ENCODE assay signal across 16 cellular contexts in the genomic region with DNA sequence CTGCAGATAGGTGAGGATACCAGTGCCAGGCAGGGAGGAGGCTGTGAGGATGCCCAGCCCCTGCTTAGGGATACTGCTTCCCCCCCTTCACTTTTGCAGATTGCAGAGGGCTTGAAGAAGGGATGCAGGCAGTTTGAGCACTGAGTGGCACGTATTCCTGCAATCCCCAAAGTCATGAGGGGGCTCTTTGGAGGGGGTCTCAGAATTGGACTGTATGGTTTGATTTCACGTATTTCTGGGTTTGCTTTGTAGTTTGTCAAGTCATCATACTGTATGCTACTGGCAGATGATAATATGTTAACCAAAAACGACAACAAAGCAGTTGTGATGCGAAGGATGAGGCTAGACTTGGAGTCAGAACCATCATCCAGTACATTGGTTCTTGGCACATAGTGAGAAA. TPM values are rescaled to one million over a fixed set of nuclear protein-coding genes. Genes with fewer than 3 reads are reported as not detected.
DNase-seq lines count a peak whose midpoint lies in the region; ATAC-seq, FAIRE-seq and TF ChIP-seq lines count a peak whose summit lies in the region.
"Had no signal": no experiment of that assay in that cellular context is flagged by ENCODE, and none has a peak within 500 bp of the region (broad histone marks: within the 10 kb centered on the region; RNA-seq: fewer than 3 reads in every experiment).

No MANE protein-coding gene starts in this region.

- H4K5ac ChIP-seq in IMR-90 (ENCODE audit: low read depth, low read length): no peak overlapping the region

- ATAC-seq in IMR-90 (ENCODE audit: low read depth) (peak; percentile 38), K562 (no peak; the same call in 2 of the 3 replicates), HG02798 (IDR thresholded peaks at IDR 0.05; ENCODE audit: poor library complexity, unreplicated experiment) (no peak)

- H3K4me3 ChIP-seq in IMR-90 (ENCODE audit: insufficient read depth, low read depth, low read length) (no peak overlapping the region), K562 (no peak overlapping the region), fibroblast of mammary gland (ENCODE audit: control insufficient read depth, low read depth, low read length) (no peak overlapping the region)

- CTCF ChIA-PET in IMR-90 (lab: Yijun Ruan, JAX): no interaction called here
- CTCF ChIA-PET in K562 (lab: Yijun Ruan, JAX; ENCODE audit: low intra/inter-chr PET ratio): no interaction called here

- TF ChIP-seq CTCF in IMR-90 (conservative IDR thresholded peaks at IDR 0.05; ENCODE audit: low read depth, low read length): no peak
- TF ChIP-seq CTCF in K562 (IDR thresholded peaks at IDR 0.05 in 2 of 3, conservative IDR thresholded peaks at IDR 0.05 in 1 of 3; ENCODE audit: insufficient read depth in 2 of 3, low read depth in 1 of 3, low read length in 3 of 3): no peak
- TF ChIP-seq CTCF in fibroblast of mammary gland (conservative IDR thresholded peaks at IDR 0.05; ENCODE audit: control insufficient read depth, insufficient read depth, low read depth, low read length): no peak

- no peaks in the 10 kb centered on the region for H3K9me3 Mint-ChIP-seq in T-helper 2 cell treated with Interferon-gamma antibody and Interleukin-4, amounts not matched to agents 5 μg/mL and 100 μg/mL, for 36 hours
- H3K9me3 Mint-ChIP-seq: CD4-positive, alpha-beta memory T cell had no signal

- H3K36me3 ChIP-seq in IMR-90 (ENCODE audit: control insufficient read depth, insufficient read depth, low read length) (no peaks in the 10 kb centered on the region), K562 (ENCODE audit: control insufficient read depth, insufficient read depth, low read length) (no peaks in the 10 kb centered on the region)
- H3K36me3 ChIP-seq: BE2C had no signal

- no peak overlapping the region for H3K4me2 ChIP-seq in IMR-90 (ENCODE audit: low read depth, low read length)
- no peak overlapping the region for H3K4me2 ChIP-seq in K562 (ENCODE audit: insufficient read depth, low read length)

- no peak overlapping the region for H4K91ac ChIP-seq in IMR-90 (ENCODE audit: insufficient read depth, low read depth, low read length)

- no peak overlapping the region for H3K27ac Mint-ChIP-seq in T-helper 2 cell treated with Interferon-gamma antibody and Interleukin-4, amounts not matched to agents 5 μg/mL and 100 μg/mL, for 36 hours
- H3K27ac Mint-ChIP-seq: CD4-positive, alpha-beta memory T cell had no signal

- POLR2A ChIA-PET in IMR-90 (lab: Charles Lee; ENCODE audit: unreplicated experiment) (no interaction called here), K562 (lab: Yijun Ruan, JAX) (no interaction called here)

- H3K79me1 ChIP-seq in IMR-90 (ENCODE audit: low read depth in 1 of 2, low read length in 2 of 2): no peaks in the 10 kb centered on the region

- intact Hi-C loops in IMR-90 (cut with micrococcal nuclease): no loop called here
- intact Hi-C loops in K562 (cut with micrococcal nuclease): no loop called here

- H2BK20ac ChIP-seq in IMR-90 (ENCODE audit: low read depth, low read length): no peak overlapping the region

- no peak overlapping the region for H3K4me3 Mint-ChIP-seq in T-helper 2 cell treated with Interferon-gamma antibody and Interleukin-4, amounts not matched to agents 5 μg/mL and 100 μg/mL, for 36 hours
- H3K4me3 Mint-ChIP-seq: CD4-positive, alpha-beta memory T cell had no signal

- H2AFZ ChIP-seq in IMR-90 (replicated peaks; ENCODE audit: low read length, poor library complexity): no peak overlapping the region
- no peak overlapping the region for H2AFZ ChIP-seq in K562 (ENCODE audit: low read depth, low read length)

- H3K9ac ChIP-seq in IMR-90 (ENCODE audit: low read depth, low read length) (no peak overlapping the region), K562 (ENCODE audit: insufficient read depth in 1 of 2, low read depth in 2 of 2, low read length in 2 of 2) (no peak overlapping the region)

- no peak overlapping the region for H2AK5ac ChIP-seq in IMR-90 (ENCODE audit: low read depth, low read length)

- H2BK5ac ChIP-seq in IMR-90 (ENCODE audit: low read depth, low read length, poor library complexity, severe bottlenecking): no peak overlapping the region

- TF ChIP-seq RAD21 in IMR-90 (IDR thresholded peaks at IDR 0.05; ENCODE audit: low read length) (no peak), K562 (CRISPR knock-in tag; conservative IDR thresholded peaks at IDR 0.05 in 1 of 2, IDR thresholded peaks at IDR 0.05 in 1 of 2) (no peak)

- H3K4ac ChIP-seq in IMR-90 (ENCODE audit: low read depth, low read length): no peak overlapping the region

- TF ChIP-seq EP300 in K562 (IDR thresholded peaks at IDR 0.05; ENCODE audit: low read length): no peak

- H3K9me3 ChIP-seq in IMR-90 (ENCODE audit: control insufficient read depth, insufficient read depth, low read length): no peaks in the 10 kb centered on the region
- no peaks in the 10 kb centered on the region for H3K9me3 ChIP-seq in K562 (replicated peaks; ENCODE audit: control insufficient read depth, insufficient read depth, low read depth, low read length)
- H3K9me3 ChIP-seq: BE2C had no signal

- DNase-seq in ELR (ENCODE audit: low read depth) (peak; percentile 42), IMR-90 (no peak), K562 (ENCODE audit: extremely low read depth in 1 of 4, low spot score in 3 of 4) (no peak), fibroblast of mammary gland (ENCODE audit: low read depth) (peak; percentile 50), SK-N-DZ (ENCODE audit: low spot score) (no peak)
- no peak for DNase-seq in T-helper 2 cell treated with Interferon-gamma antibody and Interleukin-4, amounts not matched to agents 5 μg/mL and 100 μg/mL, for 36 hours (ENCODE audit: low spot score)
- DNase-seq in stimulated activated CD4-positive, alpha-beta T cell treated with anti-CD3 and anti-CD28 coated beads, Interleukin-15, amount 100 ng/mL, for 24 hours: no peak
- DNase-seq: BE2C; CD4-positive, alpha-beta memory T cell; DMS79; GDM1; KG1 had no signal

- H3K18ac ChIP-seq in IMR-90 (ENCODE audit: low read depth, low read length): no peak overlapping the region

- TF ChIP-seq POLR2A in IMR-90 (IDR thresholded peaks at IDR 0.05; ENCODE audit: low read depth, low read length): peak; percentile 57; the same call in 1 of the 2 replicates
- TF ChIP-seq POLR2A in K562 (conservative IDR thresholded peaks at IDR 0.05): 0 out of 2 replicates have a peak, but pooled peaks have one; percentile 24

- H4K20me1 ChIP-seq in IMR-90 (ENCODE audit: insufficient read depth, low read length): peaks cover 8% of the 10 kb centered on the region; the same call in 1 of the 2 replicates
- no peaks in the 10 kb centered on the region for H4K20me1 ChIP-seq in K562 (replicated peaks; ENCODE audit: control insufficient read depth, insufficient read depth, low read length)

- H3K14ac ChIP-seq in IMR-90 (replicated peaks; ENCODE audit: low read depth, low read length): no peak overlapping the region

- no peaks in the 10 kb centered on the region for H3K79me2 ChIP-seq in K562 (ENCODE audit: control insufficient read depth, insufficient read depth, low read length)

- H4K8ac ChIP-seq in IMR-90 (ENCODE audit: low read depth in 2 of 2, low read length in 2 of 2): no peak overlapping the region

- dilution Hi-C loops in IMR-90 (cut with HindIII; ENCODE audit: low sequenced_read_pairs, unreplicated experiment): no loop called here

- no peak overlapping the region for H2BK15ac ChIP-seq in IMR-90 (ENCODE audit: low read depth, low read length)

- H2AK9ac ChIP-seq in IMR-90 (replicated peaks; ENCODE audit: low read depth, low read length, poor library complexity): no peak overlapping the region

- 100% methylated on average over 2 of the region's 4 CpGs; no CpG with 5 or more reads in 1 of the 2 experiments for WGBS in IMR-90 (ENCODE audit: extremely low coverage in 2 of 2, insufficient read length in 1 of 2), 2 experiments
- WGBS in K562 (ENCODE audit: insufficient coverage, low coverage, missing lambda C conversion rate): 22% methylated on average over 4 of the region's 4 CpGs

- H3K27ac ChIP-seq in IMR-90 (ENCODE audit: insufficient read depth, low read length) (no peak overlapping the region), K562 (ENCODE audit: extremely low read depth, low read depth, low read length) (no peak overlapping the region)
- H3K27ac ChIP-seq: C4-2B had no signal

- H3K4me1 ChIP-seq in IMR-90 (ENCODE audit: control insufficient read depth, insufficient read depth, low read length) (no peaks in the 10 kb centered on the region), K562 (replicated peaks in 1 of 2; ENCODE audit: control insufficient read depth in 2 of 2, insufficient read depth in 2 of 2, low read length in 2 of 2) (no peaks in the 10 kb centered on the region; a peak in 1 of 5 replicates)

- FAIRE-seq in K562 (lab: Jason Lieb, UNC): no peak
- FAIRE-seq: A204.1, GM19239 had no signal

- H3K36me3 Mint-ChIP-seq in T-helper 2 cell treated with Interferon-gamma antibody and Interleukin-4, amounts not matched to agents 5 μg/mL and 100 μg/mL, for 36 hours (ENCODE audit: low read depth): no peaks in the 10 kb centered on the region
- H3K36me3 Mint-ChIP-seq: CD4-positive, alpha-beta memory T cell had no signal

- H3K27me3 Mint-ChIP-seq in T-helper 2 cell treated with Interferon-gamma antibody and Interleukin-4, amounts not matched to agents 5 μg/mL and 100 μg/mL, for 36 hours (ENCODE audit: low read depth): peaks cover 15% of the 10 kb centered on the region

- peaks cover 4% of the 10 kb centered on the region for H3K4me1 Mint-ChIP-seq in T-helper 2 cell treated with Interferon-gamma antibody and Interleukin-4, amounts not matched to agents 5 μg/mL and 100 μg/mL, for 36 hours (ENCODE audit: low read depth)

- H3K27me3 ChIP-seq in IMR-90 (ENCODE audit: control insufficient read depth, insufficient read depth, low read length): peaks cover 38% of the 10 kb centered on the region
- H3K27me3 ChIP-seq in K562 (ENCODE audit: control insufficient read depth in 2 of 2, insufficient read depth in 2 of 2, low read length in 2 of 2): no peaks in the 10 kb centered on the region; a peak in 1 of 5 replicates
- H3K27me3 ChIP-seq: BE2C had no signal

- H3K9me1 ChIP-seq in IMR-90 (ENCODE audit: insufficient read depth, low read length): peaks cover 7% of the 10 kb centered on the region
- H3K9me1 ChIP-seq in K562 (ENCODE audit: control insufficient read depth, insufficient read depth, low read length): no peaks in the 10 kb centered on the region

- no peak overlapping the region for H3K56ac ChIP-seq in IMR-90 (ENCODE audit: extremely low read depth, insufficient read depth, low read length)

- H3K23ac ChIP-seq in IMR-90 (ENCODE audit: low read depth, low read length): no peak overlapping the region

- H2BK120ac ChIP-seq in IMR-90 (ENCODE audit: low read depth, low read length): no peak overlapping the region

- in situ Hi-C loops in IMR-90 (cut with MboI; ENCODE audit: low sequenced_read_pairs): no loop called here
- in situ Hi-C loops in K562 (cut with MboI): no loop called here

- BruUV-seq in IMR-90 (replicated peaks; lab: Mats Ljungman, UMichigan): no TSS peak
- BruUV-seq in K562 (replicated peaks; lab: Mats Ljungman, UMichigan): no TSS peak

RNA-seq across cellular contexts. Expression of gene CHST14, which starts 28.1 kb away (rescaled TPM):
- total RNA-seq in IMR-90 (2012; rRNA removed): 3.3 and 3.8 TPM in 2 replicates
- 19.5 and 20.6 TPM in 2 replicates for polyA plus RNA-seq in IMR-90 (2012; rRNA removed)
- 14.8 and 30.7 TPM in 2 replicates for polyA plus RNA-seq in IMR-90 (2012; cell fraction: cytosol; rRNA removed)
- 7.1 and 9.7 TPM in 2 replicates for polyA plus RNA-seq in IMR-90 (2012; cell fraction: nucleus; rRNA removed; ENCODE audit: low replicate concordance)
- total RNA-seq in K562 (2011; cell fraction: chromatin; rRNA removed; ENCODE audit: low replicate concordance): 4.2 and 14.3 TPM in 2 replicates
- 18.7 and 22.0 TPM in 2 replicates for total RNA-seq in K562 (2011; cell fraction: nucleolus; rRNA removed)
- 17.9 and 21.1 TPM in 2 replicates for total RNA-seq in K562 (2011; cell fraction: nucleoplasm; rRNA removed)
- total RNA-seq in K562 (2014; rRNA removed): 4.0 and 5.6 TPM in 2 replicates
- 2.3 and 2.5 TPM in 2 replicates for total RNA-seq in K562 (2014; rRNA removed; fragmentation: Illumina TruSeq; extraction: Trizol)
- total RNA-seq in K562 (2015; rRNA removed; fragmentation: Illumina TruSeq; extraction: Trizol): 4.6 TPM in 2 replicates
- total RNA-seq in K562 (2021): 11.2 and 12.1 TPM in 2 replicates
- polyA plus RNA-seq in K562 (2011; rRNA removed): 4.5 and 6.4 TPM in 2 replicates
- polyA plus RNA-seq in K562 (2011; cell fraction: cytosol; rRNA removed): 6.6 and 8.1 TPM in 2 replicates
- polyA plus RNA-seq in K562 (2011; cell fraction: nucleus; rRNA removed): 4.8 and 5.2 TPM in 2 replicates
- 12.0 and 17.1 TPM in 2 replicates for polyA plus RNA-seq in K562 (2012)
- 6.3 and 7.5 TPM in 2 replicates for polyA plus RNA-seq in K562 (2014; fragmentation: Illumina TruSeq; extraction: Trizol)
- 1 to 10 TPM; 1.6 to 2.3 TPM for polyA plus RNA-seq in K562 (2014; fragmentation: Nextera tagmentation; extraction: Ambion mirVana)
- 3.9 and 4.8 TPM in 2 replicates for polyA plus RNA-seq in K562 (2014; rRNA removed)
- 3.1 TPM in 2 replicates for polyA minus RNA-seq in K562 (2011; rRNA and poly(A)+ RNA removed)
- polyA minus RNA-seq in K562 (2011; cell fraction: cytosol; rRNA and poly(A)+ RNA removed): 6.2 and 11.7 TPM in 2 replicates
- polyA minus RNA-seq in K562 (2011; cell fraction: nucleus; rRNA and poly(A)+ RNA removed): 2.7 and 3.8 TPM in 2 replicates
- 16.2 and 18.3 TPM in 2 replicates for polyA plus RNA-seq in SK-N-DZ (2014; cell fraction: cytosol; rRNA removed)
- polyA plus RNA-seq in SK-N-DZ (2014; cell fraction: nucleus; rRNA removed): 5.8 and 7.1 TPM in 2 replicates

RNA-seq across cellular contexts. Expression of gene BAHD1, which starts 58.1 kb away (rescaled TPM):
- total RNA-seq in IMR-90 (2012; rRNA removed) (3.0 and 3.6 TPM in 2 replicates), K562 (2014; rRNA removed) (15.2 and 20.8 TPM in 2 replicates), K562 (2014; rRNA removed; fragmentation: Illumina TruSeq; extraction: Trizol) (9.7 and 10.3 TPM in 2 replicates), K562 (2015; rRNA removed; fragmentation: Illumina TruSeq; extraction: Trizol) (11.5 and 12.3 TPM in 2 replicates), K562 (2021) (33.6 and 38.5 TPM in 2 replicates)
- polyA plus RNA-seq in IMR-90 (2012; rRNA removed) (8.1 and 8.7 TPM in 2 replicates), K562 (2011; rRNA removed) (9.7 and 10.6 TPM in 2 replicates), K562 (2014; fragmentation: Illumina TruSeq; extraction: Trizol) (18.4 and 26.4 TPM in 2 replicates), K562 (2014; fragmentation: Nextera tagmentation; extraction: Ambion mirVana) (under 1 TPM; 0.55 to 0.80 TPM), K562 (2014; rRNA removed) (19.0 and 19.4 TPM in 2 replicates)
- 6.7 and 8.5 TPM in 2 replicates for polyA plus RNA-seq in IMR-90 (2012; cell fraction: cytosol; rRNA removed)
- 16.1 and 18.7 TPM in 2 replicates for polyA plus RNA-seq in IMR-90 (2012; cell fraction: nucleus; rRNA removed; ENCODE audit: low replicate concordance)
- 30.6 and 63.4 TPM in 2 replicates for total RNA-seq in K562 (2011; cell fraction: chromatin; rRNA removed; ENCODE audit: low replicate concordance)
- 33.2 and 38.7 TPM in 2 replicates for total RNA-seq in K562 (2011; cell fraction: nucleolus; rRNA removed)
- 31.7 and 43.1 TPM in 2 replicates for total RNA-seq in K562 (2011; cell fraction: nucleoplasm; rRNA removed)
- polyA plus RNA-seq in K562 (2011; cell fraction: cytosol; rRNA removed): 9.1 and 16.4 TPM in 2 replicates
- polyA plus RNA-seq in K562 (2011; cell fraction: nucleus; rRNA removed): 27.1 and 43.2 TPM in 2 replicates
- 24.0 and 25.8 TPM in 2 replicates for polyA plus RNA-seq in K562 (2012)
- 7.1 and 10.0 TPM in 2 replicates for polyA minus RNA-seq in K562 (2011; rRNA and poly(A)+ RNA removed)
- 12.7 TPM in 2 replicates for polyA minus RNA-seq in K562 (2011; cell fraction: cytosol; rRNA and poly(A)+ RNA removed)
- 10.5 and 12.2 TPM in 2 replicates for polyA minus RNA-seq in K562 (2011; cell fraction: nucleus; rRNA and poly(A)+ RNA removed)
- polyA plus RNA-seq in SK-N-DZ (2014; cell fraction: cytosol; rRNA removed): 21.6 and 24.7 TPM in 2 replicates
- 34.6 and 44.7 TPM in 2 replicates for polyA plus RNA-seq in SK-N-DZ (2014; cell fraction: nucleus; rRNA removed)

Comparison
In these comparisons a context has a peak if more than half of its experiments do, and no peak if none do; other contexts are left out.
1. DNase-seq: peak in ELR (single experiment) and fibroblast of mammary gland (single experiment); none in IMR-90 (single experiment), K562 (0 of 4), T-helper 2 cell treated with Interferon-gamma antibody and Interleukin-4, amounts not matched to agents 5 μg/mL and 100 μg/mL, for 36 hours (single experiment), stimulated activated CD4-positive, alpha-beta T cell treated with anti-CD3 and anti-CD28 coated beads, Interleukin-15, amount 100 ng/mL, for 24 hours (single experiment) and SK-N-DZ (single experiment).